ENCODE assay signal across 11 cellular contexts in genomic region chr16:67965668-67966548, GRCh38. TPM values are rescaled to one million over a fixed set of nuclear protein-coding genes. Genes with fewer than 3 reads are reported as not detected.
DNase-seq lines count a peak whose midpoint lies in the region; ATAC-seq, FAIRE-seq and TF ChIP-seq lines count a peak whose summit lies in the region.
"Had no signal": no experiment of that assay in that cellular context is flagged by ENCODE, and none has a peak within 500 bp of the region (broad histone marks: within the 10 kb centered on the region; RNA-seq: fewer than 3 reads in every experiment).

No MANE protein-coding gene starts in this region.

- no peaks in the 10 kb centered on the region for H3K9me2 ChIP-seq in SK-N-SH

- H3K36me3 ChIP-seq in SK-N-SH (replicated peaks in 1 of 2; ENCODE audit: control insufficient read depth in 1 of 2, insufficient read depth in 2 of 2, low read length in 1 of 2): peaks cover 29% of the 10 kb centered on the region in 2 experiments
- H3K36me3 ChIP-seq in rectal smooth muscle tissue (ENCODE audit: control insufficient read depth, insufficient read depth, low read length): peaks cover 20% of the 10 kb centered on the region

- peaks cover 15 to 45% of the 10 kb centered on the region in 2 experiments; a peak in 3 of 4 replicates for H3K4me1 ChIP-seq in SK-N-SH (ENCODE audit: control insufficient read depth in 1 of 2, insufficient read depth in 2 of 2, low read depth in 1 of 2, low read length in 1 of 2)
- peaks cover 23% of the 10 kb centered on the region for H3K4me1 ChIP-seq in rectal smooth muscle tissue (ENCODE audit: control insufficient read depth, insufficient read depth, low read length)

- peak overlapping the region; percentile 7 to 67; a peak in 3 of 4 replicates for H3K27ac ChIP-seq in SK-N-SH (ENCODE audit: low read depth in 2 of 2, low read length in 1 of 2)
- H3K27ac ChIP-seq in rectal smooth muscle tissue (ENCODE audit: low read depth, low read length): peak overlapping the region; percentile 98

- FAIRE-seq in H54 (lab: Jason Lieb, UNC): no peak

- H3K27me3 ChIP-seq in SK-N-SH (ENCODE audit: insufficient read depth): no peaks in the 10 kb centered on the region
- H3K27me3 ChIP-seq in rectal smooth muscle tissue (ENCODE audit: control insufficient read depth, insufficient read depth, low read length): peaks cover 3% of the 10 kb centered on the region

- H3K9ac ChIP-seq in SK-N-SH: peak overlapping the region; percentile 96
- no peak overlapping the region for H3K9ac ChIP-seq in rectal smooth muscle tissue (ENCODE audit: low read length)

- CTCF ChIA-PET in SK-N-SH (lab: Yijun Ruan, JAX): interaction anchor here (0.7 to 1.2 kb wide), 5 partner anchors 31 to 161 kb away, joined by 3 to 4 read pairs (median 3); no protein-coding TSS in a partner anchor

- H3K9me3 ChIP-seq in SK-N-SH: no peaks in the 10 kb centered on the region
- H3K9me3 ChIP-seq: HAP-1 had no signal

- TF ChIP-seq RAD21 in SK-N-SH (IDR thresholded peaks at IDR 0.05; ENCODE audit: low read length): no peak

- no peak for TF ChIP-seq CTCF in SK-N-SH (IDR thresholded peaks at IDR 0.05)
- TF ChIP-seq CTCF in fibroblast of villous mesenchyme (IDR thresholded peaks at IDR 0.05; ENCODE audit: insufficient read depth, low read depth, low read length): no peak

- no peak for TF ChIP-seq EP300 in SK-N-SH (IDR thresholded peaks at IDR 0.05; ENCODE audit: borderline replicate concordance in 1 of 2, low read depth in 1 of 2, low read length in 1 of 2)

- H3K4me2 ChIP-seq in SK-N-SH: peak overlapping the region; percentile 96

- H3K4me3 ChIP-seq in SK-N-SH (ENCODE audit: low read depth in 2 of 2, low read length in 1 of 2) (peak overlapping the region; percentile 73 to 79; a peak in 3 of 4 replicates), fibroblast of villous mesenchyme (ENCODE audit: low read depth, low read length) (peak overlapping the region; percentile 96), rectal smooth muscle tissue (ENCODE audit: low read length) (peak overlapping the region; percentile 86)

- H3F3A ChIP-seq in SK-N-SH (replicated peaks; ENCODE audit: insufficient read depth): peaks cover 4% of the 10 kb centered on the region

- POLR2A ChIA-PET in SK-N-SH (lab: Yijun Ruan, JAX): interaction anchor here (0.9 to 1.2 kb wide), 2 partner anchors 18 to 26 kb away, joined by 3 to 6 read pairs; no protein-coding TSS in a partner anchor

- WGBS in SK-N-SH (ENCODE audit: low lambda C conversion rate): 95% methylated on average over 10 of the region's 11 CpGs

- peaks cover 55% of the 10 kb centered on the region for H4K20me1 ChIP-seq in SK-N-SH (ENCODE audit: insufficient read depth)

- H2AFZ ChIP-seq in SK-N-SH (ENCODE audit: low read depth): no peak overlapping the region

- DNase-seq in COLO668 (lab: John Stamatoyannopoulos, UW; ENCODE audit: unreplicated experiment) (peak; percentile 15), SK-N-SH (no peak), fibroblast of villous mesenchyme (ENCODE audit: low read depth) (no peak), H54 (ENCODE audit: insufficient read length, low spot score) (no peak), NCI-H1048 (lab: John Stamatoyannopoulos, UW) (no peak), NCI-H1092 treated with DMSO at 0.1 percent for 48 hours (lab: John Stamatoyannopoulos, UW) (no peak)
- DNase-seq: activated gamma-delta T cell treated with Interleukin-2 at 50 U/mL for 16 hours, immature natural killer cell had no signal

- peaks cover 68% of the 10 kb centered on the region for H3K79me2 ChIP-seq in SK-N-SH (ENCODE audit: insufficient read depth)

- TF ChIP-seq POLR2A in H54 (IDR thresholded peaks at IDR 0.05; ENCODE audit: low read depth, low read length): no peak

- ATAC-seq in GM19328 (IDR thresholded peaks at IDR 0.05; ENCODE audit: unreplicated experiment): no peak

TF ChIP-seq in SK-N-SH, 30 proteins besides CTCF, POLR2A, EP300 and RAD21:
- no peak for TF ChIP-seq GATA2 (CRISPR knock-in tag; IDR thresholded peaks at IDR 0.05)
- no peak for TF ChIP-seq REST (IDR thresholded peaks at IDR 0.05; ENCODE audit: low read depth, low read length)
- TF ChIP-seq TCF12 (IDR thresholded peaks at IDR 0.05): no peak

RNA-seq across cellular contexts. Expression of gene SLC12A4, which starts 2.5 kb away (rescaled TPM):
- 54.3 and 75.8 TPM in 2 replicates for polyA plus RNA-seq in SK-N-SH (2012; rRNA removed)
- 15.0 and 24.0 TPM in 2 replicates for polyA plus RNA-seq in SK-N-SH (2012; cell fraction: cytosol; rRNA removed)
- polyA plus RNA-seq in SK-N-SH (2012; cell fraction: nucleus; rRNA removed): 234 and 253 TPM in 2 replicates
- total RNA-seq in fibroblast of villous mesenchyme: 90.5 and 104 TPM in 2 replicates

RNA-seq across cellular contexts. Expression of gene DPEP3, which starts 14.4 kb away (rescaled TPM):
- polyA plus RNA-seq in SK-N-SH (2012; rRNA removed): not detected in 2 replicates
- not detected in 2 replicates for polyA plus RNA-seq in SK-N-SH (2012; cell fraction: cytosol; rRNA removed)
- not detected in 2 replicates for polyA plus RNA-seq in SK-N-SH (2012; cell fraction: nucleus; rRNA removed)
- total RNA-seq in fibroblast of villous mesenchyme: not detected in 2 replicates

RNA-seq across cellular contexts. Expression of gene LCAT, which starts 22.0 kb away (rescaled TPM):
- polyA plus RNA-seq in SK-N-SH (2012; rRNA removed): 11.1 and 14.4 TPM in 2 replicates
- polyA plus RNA-seq in SK-N-SH (2012; cell fraction: cytosol; rRNA removed): 1.7 and 3.1 TPM in 2 replicates
- polyA plus RNA-seq in SK-N-SH (2012; cell fraction: nucleus; rRNA removed): 94.0 and 97.7 TPM in 2 replicates
- 8.6 and 9.3 TPM in 2 replicates for total RNA-seq in fibroblast of villous mesenchyme

RNA-seq across cellular contexts. Expression of gene PSMB10, which starts 29.3 kb away (rescaled TPM):
- 52.7 and 57.8 TPM in 2 replicates for polyA plus RNA-seq in SK-N-SH (2012; rRNA removed)
- polyA plus RNA-seq in SK-N-SH (2012; cell fraction: cytosol; rRNA removed): 28.1 and 38.0 TPM in 2 replicates
- polyA plus RNA-seq in SK-N-SH (2012; cell fraction: nucleus; rRNA removed): 24.1 and 38.0 TPM in 2 replicates
- total RNA-seq in fibroblast of villous mesenchyme: 54.0 and 72.8 TPM in 2 replicates

RNA-seq across cellular contexts. Expression of gene DPEP2, which starts 33.4 kb away (rescaled TPM):
- polyA plus RNA-seq in SK-N-SH (2012; rRNA removed): not detected in 2 replicates
- not detected in 2 replicates for polyA plus RNA-seq in SK-N-SH (2012; cell fraction: cytosol; rRNA removed)
- polyA plus RNA-seq in SK-N-SH (2012; cell fraction: nucleus; rRNA removed): not detected in 2 replicates
- total RNA-seq in fibroblast of villous mesenchyme: under 0.01 TPM in 1 of 2 replicates, not detected in the other
